In the genomic region with DNA sequence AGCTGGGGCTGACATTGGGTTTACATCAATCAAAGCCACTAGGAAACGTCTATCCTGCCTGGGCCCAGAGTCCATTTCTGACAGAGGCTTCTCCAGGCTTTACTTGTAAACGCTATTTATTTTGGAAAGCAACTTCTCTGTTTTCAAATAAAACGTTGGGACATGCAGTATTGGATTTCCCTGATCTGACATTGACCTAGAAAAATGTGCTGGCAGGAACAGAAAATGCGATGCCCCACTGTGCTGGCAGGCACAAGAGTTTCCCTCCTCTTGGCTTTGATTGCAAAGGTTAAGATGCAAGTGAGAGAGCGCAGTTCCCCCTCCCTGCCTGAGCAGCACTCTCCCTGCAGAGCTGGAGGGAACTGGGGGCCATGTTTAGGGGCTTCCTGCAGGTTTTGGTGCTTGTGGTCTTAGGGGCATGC, we compare ENCODE assay signal across 1 cellular context.
TF ChIP-seq lines count a peak whose summit lies in the region.

No MANE protein-coding gene starts in this region.

TF ChIP-seq in HepG2, 621 proteins besides CTCF, POLR2A, EP300 and RAD21:
- TF ChIP-seq WIZ (CRISPR knock-in tag; IDR thresholded peaks at IDR 0.05) (no peak), GTF3A (CRISPR knock-in tag; conservative IDR thresholded peaks at IDR 0.05) (no peak), ZNF501 (CRISPR knock-in tag; IDR thresholded peaks at IDR 0.05) (no peak), ZNF614 (CRISPR knock-in tag; IDR thresholded peaks at IDR 0.05; ENCODE audit: borderline replicate concordance) (no peak), ZNF253 (CRISPR knock-in tag; IDR thresholded peaks at IDR 0.05; ENCODE audit: borderline replicate concordance) (no peak), KDM4B (CRISPR knock-in tag; IDR thresholded peaks at IDR 0.05) (no peak), ZNF780A (CRISPR knock-in tag; IDR thresholded peaks at IDR 0.05) (no peak)
- TF ChIP-seq, protein P1, sequence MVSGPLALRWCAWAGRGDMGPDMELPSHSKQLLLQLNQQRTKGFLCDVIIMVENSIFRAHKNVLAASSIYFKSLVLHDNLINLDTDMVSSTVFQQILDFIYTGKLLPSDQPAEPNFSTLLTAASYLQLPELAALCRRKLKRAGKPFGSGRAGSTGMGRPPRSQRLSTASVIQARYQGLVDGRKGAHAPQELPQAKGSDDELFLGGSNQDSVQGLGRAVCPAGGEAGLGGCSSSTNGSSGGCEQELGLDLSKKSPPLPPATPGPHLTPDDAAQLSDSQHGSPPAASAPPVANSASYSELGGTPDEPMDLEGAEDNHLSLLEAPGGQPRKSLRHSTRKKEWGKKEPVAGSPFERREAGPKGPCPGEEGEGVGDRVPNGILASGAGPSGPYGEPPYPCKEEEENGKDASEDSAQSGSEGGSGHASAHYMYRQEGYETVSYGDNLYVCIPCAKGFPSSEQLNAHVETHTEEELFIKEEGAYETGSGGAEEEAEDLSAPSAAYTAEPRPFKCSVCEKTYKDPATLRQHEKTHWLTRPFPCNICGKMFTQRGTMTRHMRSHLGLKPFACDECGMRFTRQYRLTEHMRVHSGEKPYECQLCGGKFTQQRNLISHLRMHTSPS (CRISPR knock-in tag; IDR thresholded peaks at IDR 0.05; ENCODE audit: low read depth), result no peak
